Comparison of ENCODE assay signal across 19 cellular contexts in genomic region chr6:97129111-97129510, GRCh38.
"Had no signal": no experiment of that assay in that cellular context is flagged by ENCODE, and none has a peak within 500 bp of the region (broad histone marks: within the 10 kb centered on the region; RNA-seq: fewer than 3 reads in every experiment).

No MANE protein-coding gene starts in this region.

- DNase-seq: cortex of kidney; effector memory CD8-positive, alpha-beta T cell; esophagus squamous epithelium; heart right ventricle; hypothalamus; islet precursor cell; natural killer cell; sigmoid colon; stimulated activated CD4-positive, alpha-beta T cell treated with anti-CD3 and anti-CD28 coated beads, Interleukin-2, amount 100 ng/mL, for 24 hours; stimulated activated CD4-positive, alpha-beta T cell treated with anti-CD3 and anti-CD28 coated beads, Interleukin-4, amount 100 ng/mL, for 4 hours; stimulated activated naive B cell treated with anti-CD40 and anti-IgM and Interleukin-4, amounts not matched to agents 10 μg/mL and 1 μg/mL and 100 μg/mL, for 72 hours; stimulated activated naive CD8-positive, alpha-beta T cell treated with anti-CD3 and anti-CD28 coated beads, Interleukin-15, amount 100 ng/mL, for 72 hours; testis; upper lobe of right lung had no signal

- FAIRE-seq: frontal cortex had no signal

- H3K9me3 ChIP-seq: esophagus squamous epithelium, heart right ventricle, right atrium auricular region, testis, tibial nerve, upper lobe of right lung, vagina had no signal

- H3K4me3 ChIP-seq: esophagus squamous epithelium, heart right ventricle, right atrium auricular region, sigmoid colon, skin epidermis, testis, tibial nerve, upper lobe of right lung, vagina had no signal

- H3K27me3 ChIP-seq: esophagus squamous epithelium, heart right ventricle, right atrium auricular region, sigmoid colon, testis, tibial nerve, upper lobe of right lung, vagina had no signal

- H3K4me1 ChIP-seq: esophagus squamous epithelium, heart right ventricle, right atrium auricular region, sigmoid colon, testis, tibial nerve, upper lobe of right lung, vagina had no signal

- H3K36me3 ChIP-seq: esophagus squamous epithelium, heart right ventricle, right atrium auricular region, sigmoid colon, tibial nerve, upper lobe of right lung, vagina had no signal

- H3K27ac ChIP-seq: esophagus squamous epithelium, heart right ventricle, right atrium auricular region, sigmoid colon, skin epidermis, testis, tibial nerve, upper lobe of right lung, vagina had no signal
